12 cellular contexts compared by ENCODE assay signal in the genomic region with DNA sequence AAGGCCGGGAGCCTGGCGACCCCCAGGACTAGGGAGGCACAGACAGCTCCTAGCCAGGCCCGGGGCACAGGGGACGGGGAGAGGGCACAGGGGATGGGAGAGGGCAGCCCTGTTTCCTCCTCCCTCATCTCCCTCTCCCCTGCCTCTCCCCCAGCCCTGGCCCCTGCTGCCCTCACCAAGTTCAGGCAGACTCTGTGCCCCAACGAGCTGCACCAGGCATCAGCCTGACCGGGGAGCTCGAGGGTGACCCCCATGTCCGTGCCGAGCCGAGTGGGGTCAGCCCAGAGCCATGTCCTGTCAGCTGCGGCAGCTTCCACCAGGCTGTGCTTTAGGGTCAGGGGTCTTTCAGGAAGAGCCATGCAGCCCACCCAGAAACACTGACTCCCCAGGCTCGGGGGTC. TPM values are rescaled to one million over a fixed set of nuclear protein-coding genes. Genes with fewer than 3 reads are reported as not detected.
"Had no signal": no experiment of that assay in that cellular context is flagged by ENCODE, and none has a peak within 500 bp of the region (broad histone marks: within the 10 kb centered on the region; RNA-seq: fewer than 3 reads in every experiment).

No MANE protein-coding gene starts in this region.

- H3K27ac ChIP-seq: GM23248 had no signal

- H3K4me2 ChIP-seq: GM23338 had no signal

- H2AFZ ChIP-seq: GM23248, GM23338 had no signal

- DNase-seq: GM23248, GOT3, H7, H9, HCEC 1CT, HFFc6 had no signal

- H3K9me3 ChIP-seq: HAP-1 had no signal

- H3K9ac ChIP-seq: GM23248 had no signal

- FAIRE-seq: H1, H54 had no signal

- H3K4me1 ChIP-seq: HAP-1 had no signal

- ATAC-seq: GM23338, HCT116 had no signal

- H3K4me3 ChIP-seq: GM23248, GM23338, HAP-1 had no signal

- H3K36me3 ChIP-seq: HAP-1 had no signal

RNA-seq across cellular contexts. Expression of a gene that starts 6.0 kb away (rescaled TPM):
- total RNA-seq: GM23248 had no signal

RNA-seq across cellular contexts. Expression of a gene that starts 22.8 kb away (rescaled TPM):
- total RNA-seq: GM23248, H4, HFFc6 had no signal
- polyA plus RNA-seq: GM23248 had no signal
